ENCODE assay signal across 8 cellular contexts in genomic region chr9:131657456-131657855, GRCh38.
DNase-seq lines count a peak whose midpoint lies in the region; TF ChIP-seq lines count a peak whose summit lies in the region.

No MANE protein-coding gene starts in this region.

- no peaks in the 10 kb centered on the region for H3K27me3 Mint-ChIP-seq in CD8-positive, alpha-beta memory T cell
- no peaks in the 10 kb centered on the region for H3K27me3 Mint-ChIP-seq in nephron (ENCODE audit: low read depth)

- H3K4me3 Mint-ChIP-seq in CD8-positive, alpha-beta memory T cell: peak overlapping the region in 4 of 7 donors; percentile 11 to 64 (median 20)
- H3K4me3 Mint-ChIP-seq in nephron: no peak overlapping the region

- in situ Hi-C loops in brain microvascular endothelial cell (cut with HindIII; ENCODE audit: low pct_ligation_motif_present, low sequenced_read_pairs): no loop called here

- peaks cover 69 to 95% (median 85%) of the 10 kb centered on the region in 3 donors for H3K4me1 Mint-ChIP-seq in CD8-positive, alpha-beta memory T cell
- H3K4me1 Mint-ChIP-seq in nephron: peaks cover 62% of the 10 kb centered on the region

- H3K27ac ChIP-seq in CD8-positive, alpha-beta memory T cell (ENCODE audit: low read depth, low read length): no peak overlapping the region
- H3K27ac ChIP-seq in brain microvascular endothelial cell: peak overlapping the region; percentile 89

- no peaks in the 10 kb centered on the region for H3K27me3 ChIP-seq in CD8-positive, alpha-beta memory T cell (ENCODE audit: insufficient read depth, low read length, poor library complexity, severe bottlenecking)
- no peaks in the 10 kb centered on the region for H3K27me3 ChIP-seq in brain microvascular endothelial cell (replicated peaks)

- DNase-seq in CD8-positive, alpha-beta memory T cell: peak in 1 of 5 donors; percentile 20
- DNase-seq in NCI-H526 treated with DMSO at 0.1 percent for 48 hours (lab: John Stamatoyannopoulos, UW) (peak; percentile 36), brain microvascular endothelial cell (peak; percentile 35), iPS-NIHi11 (ENCODE audit: low spot score) (no peak), Ammon's horn (ENCODE audit: low spot score) (no peak), NCI-H2227 treated with DMSO at 0.1 percent for 48 hours (lab: John Stamatoyannopoulos, UW) (no peak), GM19240 (ENCODE audit: insufficient read length, low spot score) (no peak)

- H3K36me3 ChIP-seq in CD8-positive, alpha-beta memory T cell (ENCODE audit: insufficient read depth, low read length): no peaks in the 10 kb centered on the region
- no peaks in the 10 kb centered on the region for H3K36me3 ChIP-seq in brain microvascular endothelial cell (replicated peaks)

- H3K27ac Mint-ChIP-seq in CD8-positive, alpha-beta memory T cell: peak overlapping the region; percentile 94 to 99 (median 95)
- H3K27ac Mint-ChIP-seq in nephron: peak overlapping the region in 2 of 3 experiments; percentile 35 to 45

- peaks cover 45% of the 10 kb centered on the region for H3K4me1 ChIP-seq in CD8-positive, alpha-beta memory T cell (ENCODE audit: insufficient read depth, low read length)

- no peak overlapping the region for H3K4me3 ChIP-seq in CD8-positive, alpha-beta memory T cell (ENCODE audit: low read length)
- no peak overlapping the region for H3K4me3 ChIP-seq in brain microvascular endothelial cell (ENCODE audit: low read depth, low read length)

- CTCF ChIA-PET in CD8-positive, alpha-beta memory T cell (lab: Charles Lee): interaction anchor here (1.3 kb wide), 1 partner anchor 8 kb away, joined by 5 read pairs; no protein-coding TSS in a partner anchor

- no peaks in the 10 kb centered on the region for H3K9me3 Mint-ChIP-seq in CD8-positive, alpha-beta memory T cell
- H3K9me3 Mint-ChIP-seq in nephron: no peaks in the 10 kb centered on the region

- POLR2A ChIA-PET in CD8-positive, alpha-beta memory T cell (lab: Charles Lee): no interaction called here

- no peak for TF ChIP-seq CTCF in brain microvascular endothelial cell (IDR thresholded peaks at IDR 0.05; ENCODE audit: low read depth, low read length, missing control alignments)
- TF ChIP-seq CTCF in nephron (IDR thresholded peaks at IDR 0.05; ENCODE audit: unreplicated experiment in 3 of 3): no peak

- H3K9me3 ChIP-seq in CD8-positive, alpha-beta memory T cell (ENCODE audit: low read length): no peaks in the 10 kb centered on the region

- peaks cover 0 to 17% (median 0%) of the 10 kb centered on the region in 3 donors for H3K36me3 Mint-ChIP-seq in CD8-positive, alpha-beta memory T cell
- no peaks in the 10 kb centered on the region for H3K36me3 Mint-ChIP-seq in nephron (ENCODE audit: low read depth)

Comparison
In these comparisons a context has a peak if more than half of its experiments do, and no peak if none do; other contexts are left out.
1. DNase-seq: peak in NCI-H526 treated with DMSO at 0.1 percent for 48 hours (single experiment) and brain microvascular endothelial cell (single experiment); none in iPS-NIHi11 (single experiment), Ammon's horn (single experiment), NCI-H2227 treated with DMSO at 0.1 percent for 48 hours (single experiment) and GM19240 (single experiment).
2. H3K4me3 Mint-ChIP-seq: peak in CD8-positive, alpha-beta memory T cell (4 of 7); none in nephron (0 of 3).